1 cellular context compared by ENCODE assay signal in the genomic region with DNA sequence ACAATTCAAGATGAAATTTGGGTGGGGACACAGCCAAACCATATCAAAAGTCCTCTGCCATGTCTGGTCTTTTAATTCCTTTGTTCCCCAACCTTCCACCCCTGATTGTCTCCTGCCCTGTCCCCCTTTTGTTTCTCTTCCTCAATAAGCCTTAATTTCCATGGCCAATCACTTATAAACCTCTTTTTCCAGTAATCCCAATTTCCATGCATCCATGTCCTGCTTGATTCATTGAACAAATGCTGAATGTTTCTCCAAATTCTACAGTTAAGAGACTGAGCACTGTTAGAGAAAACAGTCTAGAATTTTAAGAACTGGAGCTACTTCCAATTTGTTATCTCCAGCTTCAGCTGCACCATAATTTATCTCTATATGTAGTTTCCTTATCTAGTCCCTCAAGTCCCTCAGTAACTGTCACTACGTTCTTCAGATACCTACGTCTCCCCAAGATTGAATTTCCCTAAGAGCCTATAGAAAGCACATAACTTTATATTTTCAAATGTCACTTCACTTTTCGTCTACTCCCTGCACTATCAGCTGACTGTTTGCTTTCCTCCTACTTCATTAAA.
TF ChIP-seq lines count a peak whose summit lies in the region.

No MANE protein-coding gene starts in this region.

TF ChIP-seq in GM23338, 12 proteins besides CTCF, POLR2A, EP300 and RAD21 (continued from another document):
- TF ChIP-seq, protein P1, sequence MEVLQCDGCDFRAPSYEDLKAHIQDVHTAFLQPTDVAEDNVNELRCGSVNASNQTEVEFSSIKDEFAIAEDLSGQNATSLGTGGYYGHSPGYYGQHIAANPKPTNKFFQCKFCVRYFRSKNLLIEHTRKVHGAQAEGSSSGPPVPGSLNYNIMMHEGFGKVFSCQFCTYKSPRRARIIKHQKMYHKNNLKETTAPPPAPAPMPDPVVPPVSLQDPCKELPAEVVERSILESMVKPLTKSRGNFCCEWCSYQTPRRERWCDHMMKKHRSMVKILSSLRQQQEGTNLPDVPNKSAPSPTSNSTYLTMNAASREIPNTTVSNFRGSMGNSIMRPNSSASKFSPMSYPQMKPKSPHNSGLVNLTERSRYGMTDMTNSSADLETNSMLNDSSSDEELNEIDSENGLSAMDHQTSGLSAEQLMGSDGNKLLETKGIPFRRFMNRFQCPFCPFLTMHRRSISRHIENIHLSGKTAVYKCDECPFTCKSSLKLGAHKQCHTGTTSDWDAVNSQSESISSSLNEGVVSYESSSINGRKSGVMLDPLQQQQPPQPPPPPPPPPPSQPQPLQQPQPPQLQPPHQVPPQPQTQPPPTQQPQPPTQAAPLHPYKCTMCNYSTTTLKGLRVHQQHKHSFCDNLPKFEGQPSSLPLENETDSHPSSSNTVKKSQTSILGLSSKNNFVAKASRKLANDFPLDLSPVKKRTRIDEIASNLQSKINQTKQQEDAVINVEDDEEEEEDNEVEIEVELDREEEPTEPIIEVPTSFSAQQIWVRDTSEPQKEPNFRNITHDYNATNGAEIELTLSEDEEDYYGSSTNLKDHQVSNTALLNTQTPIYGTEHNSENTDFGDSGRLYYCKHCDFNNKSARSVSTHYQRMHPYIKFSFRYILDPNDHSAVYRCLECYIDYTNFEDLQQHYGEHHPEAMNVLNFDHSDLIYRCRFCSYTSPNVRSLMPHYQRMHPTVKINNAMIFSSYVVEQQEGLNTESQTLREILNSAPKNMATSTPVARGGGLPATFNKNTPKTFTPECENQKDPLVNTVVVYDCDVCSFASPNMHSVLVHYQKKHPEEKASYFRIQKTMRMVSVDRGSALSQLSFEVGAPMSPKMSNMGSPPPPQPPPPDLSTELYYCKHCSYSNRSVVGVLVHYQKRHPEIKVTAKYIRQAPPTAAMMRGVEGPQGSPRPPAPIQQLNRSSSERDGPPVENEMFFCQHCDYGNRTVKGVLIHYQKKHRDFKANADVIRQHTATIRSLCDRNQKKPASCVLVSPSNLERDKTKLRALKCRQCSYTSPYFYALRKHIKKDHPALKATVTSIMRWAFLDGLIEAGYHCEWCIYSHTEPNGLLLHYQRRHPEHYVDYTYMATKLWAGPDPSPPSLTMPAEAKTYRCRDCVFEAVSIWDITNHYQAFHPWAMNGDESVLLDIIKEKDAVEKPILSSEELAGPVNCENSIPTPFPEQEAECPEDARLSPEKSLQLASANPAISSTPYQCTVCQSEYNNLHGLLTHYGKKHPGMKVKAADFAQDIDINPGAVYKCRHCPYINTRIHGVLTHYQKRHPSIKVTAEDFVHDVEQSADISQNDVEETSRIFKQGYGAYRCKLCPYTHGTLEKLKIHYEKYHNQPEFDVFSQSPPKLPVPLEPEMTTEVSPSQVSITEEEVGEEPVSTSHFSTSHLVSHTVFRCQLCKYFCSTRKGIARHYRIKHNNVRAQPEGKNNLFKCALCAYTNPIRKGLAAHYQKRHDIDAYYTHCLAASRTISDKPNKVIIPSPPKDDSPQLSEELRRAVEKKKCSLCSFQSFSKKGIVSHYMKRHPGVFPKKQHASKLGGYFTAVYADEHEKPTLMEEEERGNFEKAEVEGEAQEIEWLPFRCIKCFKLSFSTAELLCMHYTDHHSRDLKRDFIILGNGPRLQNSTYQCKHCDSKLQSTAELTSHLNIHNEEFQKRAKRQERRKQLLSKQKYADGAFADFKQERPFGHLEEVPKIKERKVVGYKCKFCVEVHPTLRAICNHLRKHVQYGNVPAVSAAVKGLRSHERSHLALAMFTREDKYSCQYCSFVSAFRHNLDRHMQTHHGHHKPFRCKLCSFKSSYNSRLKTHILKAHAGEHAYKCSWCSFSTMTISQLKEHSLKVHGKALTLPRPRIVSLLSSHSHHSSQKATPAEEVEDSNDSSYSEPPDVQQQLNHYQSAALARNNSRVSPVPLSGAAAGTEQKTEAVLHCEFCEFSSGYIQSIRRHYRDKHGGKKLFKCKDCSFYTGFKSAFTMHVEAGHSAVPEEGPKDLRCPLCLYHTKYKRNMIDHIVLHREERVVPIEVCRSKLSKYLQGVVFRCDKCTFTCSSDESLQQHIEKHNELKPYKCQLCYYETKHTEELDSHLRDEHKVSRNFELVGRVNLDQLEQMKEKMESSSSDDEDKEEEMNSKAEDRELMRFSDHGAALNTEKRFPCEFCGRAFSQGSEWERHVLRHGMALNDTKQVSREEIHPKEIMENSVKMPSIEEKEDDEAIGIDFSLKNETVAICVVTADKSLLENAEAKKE (CRISPR knock-in tag; IDR thresholded peaks at IDR 0.05), result no peak
- TF ChIP-seq, protein P2, sequence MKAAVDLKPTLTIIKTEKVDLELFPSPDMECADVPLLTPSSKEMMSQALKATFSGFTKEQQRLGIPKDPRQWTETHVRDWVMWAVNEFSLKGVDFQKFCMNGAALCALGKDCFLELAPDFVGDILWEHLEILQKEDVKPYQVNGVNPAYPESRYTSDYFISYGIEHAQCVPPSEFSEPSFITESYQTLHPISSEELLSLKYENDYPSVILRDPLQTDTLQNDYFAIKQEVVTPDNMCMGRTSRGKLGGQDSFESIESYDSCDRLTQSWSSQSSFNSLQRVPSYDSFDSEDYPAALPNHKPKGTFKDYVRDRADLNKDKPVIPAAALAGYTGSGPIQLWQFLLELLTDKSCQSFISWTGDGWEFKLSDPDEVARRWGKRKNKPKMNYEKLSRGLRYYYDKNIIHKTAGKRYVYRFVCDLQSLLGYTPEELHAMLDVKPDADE (IDR thresholded peaks at IDR 0.05), result no peak
- TF ChIP-seq ZNF331 (CRISPR knock-in tag; IDR thresholded peaks at IDR 0.05; ENCODE audit: low read depth) (no peak), JUNB (IDR thresholded peaks at IDR 0.05; ENCODE audit: unreplicated experiment) (no peak), EZH2phosphoT487 (IDR thresholded peaks at IDR 0.05; ENCODE audit: unreplicated experiment) (no peak), CREB1 (CRISPR knock-in tag; IDR thresholded peaks at IDR 0.05; ENCODE audit: low read depth) (no peak)
